8 cellular contexts compared by ENCODE assay signal in genomic region chr2:37344453-37345361, GRCh38. TPM values are rescaled to one million over a fixed set of nuclear protein-coding genes. Genes with fewer than 3 reads are reported as not detected.
DNase-seq lines count a peak whose midpoint lies in the region; ATAC-seq, FAIRE-seq and TF ChIP-seq lines count a peak whose summit lies in the region.

Gene QPCT (plus strand): TSS chr2:37344630. CDS start chr2:37344732, 102 bp downstream.

- intact Hi-C loops in GM12878 (cut with micrococcal nuclease; ENCODE audit: unreplicated experiment): no loop called here

- BruUV-seq in GM12878 (replicated peaks; lab: Mats Ljungman, UMichigan): no TSS peak

- no peak for TF ChIP-seq EP300 in GM12878 (IDR thresholded peaks at IDR 0.05; ENCODE audit: borderline replicate concordance in 1 of 2, control insufficient read depth in 1 of 2, low read depth in 2 of 2, low read length in 2 of 2)

- DNase-seq in DMS79 treated with DMSO at 0.1 percent for 48 hours (lab: John Stamatoyannopoulos, UW) (peak; percentile 62), T-helper 2 cell (peak in 4 of 5 experiments; percentile 26 to 87 (median 46)), GM12878 (ENCODE audit: low read depth, low spot score) (no peak), iPS-NIHi11 (ENCODE audit: low spot score) (peak; percentile 61), GOT3 (lab: John Stamatoyannopoulos, UW) (no peak), MV-4-11 (lab: John Stamatoyannopoulos, UW) (no peak)
- peak; percentile 43 for DNase-seq in stimulated activated CD4-positive, alpha-beta T cell treated with anti-CD3 and anti-CD28 coated beads, Interleukin-12 subunit alpha, Interleukin-12 subunit beta, amount 100 ng/mL, for 4 hours

- H3K9ac ChIP-seq in GM12878 (ENCODE audit: control insufficient read depth, insufficient read depth, low read length): no peak within 1 kb of the TSS

- no peak for TF ChIP-seq POLR2A in GM12878 (IDR thresholded peaks at IDR 0.05; ENCODE audit: low read depth, low read length)

- H3K36me3 ChIP-seq in GM12878 (ENCODE audit: control insufficient read depth in 2 of 2, insufficient read depth in 2 of 2, low read length in 1 of 2): no peaks in the 10 kb centered on the region

- no peak for TF ChIP-seq CTCF in GM12878 (IDR thresholded peaks at IDR 0.05 in 2 of 3, conservative IDR thresholded peaks at IDR 0.05 in 1 of 3; ENCODE audit: control insufficient read depth in 2 of 3, extremely low read depth in 1 of 3, insufficient read depth in 1 of 3, low read depth in 3 of 3, low read length in 3 of 3)

- POLR2A ChIA-PET in GM12878 (lab: Charles Lee): no interaction called here

- SMC1A ChIA-PET in GM12878 (lab: Charles Lee; ENCODE audit: uncharacterized antibody, unreplicated experiment): no interaction called here

- RAD21 ChIA-PET in GM12878 (lab: Charles Lee; ENCODE audit: unreplicated experiment): no interaction called here

- no peak within 1 kb of the TSS for H3K27ac ChIP-seq in GM12878 (ENCODE audit: control insufficient read depth, insufficient read depth)

- CTCF ChIA-PET in GM12878 (lab: Yijun Ruan, JAX): interaction anchor here (1.5 kb wide), 1 partner anchor 51 kb away, joined by 4 read pairs; no protein-coding TSS in a partner anchor

- no peak for FAIRE-seq in GM12878 (lab: Jason Lieb, UNC)

- H2AFZ ChIP-seq in GM12878 (ENCODE audit: control insufficient read depth, low read depth, low read length): peak within 1 kb of the TSS; percentile 39

- no peaks in the 10 kb centered on the region for H3K79me2 ChIP-seq in GM12878 (ENCODE audit: control insufficient read depth, insufficient read depth, low read length)

- in situ Hi-C loops in GM12878 (cut with MboI): no loop called here

- no peaks in the 10 kb centered on the region for H4K20me1 ChIP-seq in GM12878 (ENCODE audit: control insufficient read depth, insufficient read depth)

- H3K4me3 ChIP-seq in GM12878: peak within 1 kb of the TSS; percentile 62

- 6% methylated on average over 73 of the region's 73 CpGs for WGBS in GM12878 (ENCODE audit: insufficient coverage, insufficient replicate concordance, low lambda C conversion rate, missing lambda C conversion rate)

- no peak for TF ChIP-seq RAD21 in GM12878 (IDR thresholded peaks at IDR 0.05; ENCODE audit: insufficient read depth, low read depth, low read length)

- H3K9me3 ChIP-seq in GM12878 (replicated peaks; ENCODE audit: control insufficient read depth, insufficient read depth, low read length): no peaks in the 10 kb centered on the region

- ATAC-seq in HG02885 (IDR thresholded peaks at IDR 0.05; ENCODE audit: poor library complexity, unreplicated experiment) (peak; percentile 68), GM12878 (peak; percentile 74)

- H3K4me1 ChIP-seq in GM12878 (ENCODE audit: control insufficient read depth, insufficient read depth, low read length): peaks cover 7% of the 10 kb centered on the region; the same call in 1 of the 2 replicates

- H3K4me2 ChIP-seq in GM12878 (ENCODE audit: control insufficient read depth, insufficient read depth): peak within 1 kb of the TSS; percentile 94

- peaks cover 9 to 12% of the 10 kb centered on the region in 2 experiments for H3K27me3 ChIP-seq in GM12878 (replicated peaks in 1 of 2; ENCODE audit: control insufficient read depth in 2 of 2, insufficient read depth in 2 of 2, low read length in 1 of 2)

TF ChIP-seq in GM12878, 131 proteins besides CTCF, POLR2A, EP300 and RAD21 (continues in another document):
- TF ChIP-seq ATF2 (IDR thresholded peaks at IDR 0.05; ENCODE audit: low read length): no peak
- no peak for TF ChIP-seq NBN (IDR thresholded peaks at IDR 0.05)
- no peak for TF ChIP-seq SIX5 (IDR thresholded peaks at IDR 0.05; ENCODE audit: low read depth, low read length, severe bottlenecking)
- no peak for TF ChIP-seq RB1 (IDR thresholded peaks at IDR 0.05; ENCODE audit: borderline replicate concordance)
- 0 out of 2 replicates have a peak, but pooled peaks have one; percentile 13 for TF ChIP-seq EED (IDR thresholded peaks at IDR 0.05; ENCODE audit: low read depth)
- TF ChIP-seq E4F1 (IDR thresholded peaks at IDR 0.05; ENCODE audit: borderline replicate concordance, partially characterized antibody): no peak
- no peak for TF ChIP-seq SUPT20H (IDR thresholded peaks at IDR 0.05; ENCODE audit: borderline replicate concordance, control insufficient read depth, low read depth, low read length)
- TF ChIP-seq RELB (IDR thresholded peaks at IDR 0.05; ENCODE audit: low read depth): no peak
- no peak for TF ChIP-seq ELK1 (IDR thresholded peaks at IDR 0.05; ENCODE audit: low read depth, low read length)
- no peak for TF ChIP-seq NFXL1 (IDR thresholded peaks at IDR 0.05; ENCODE audit: borderline replicate concordance)
- TF ChIP-seq DPF2 (IDR thresholded peaks at IDR 0.05): 0 out of 2 replicates have a peak, but pooled peaks have one; percentile 31
- TF ChIP-seq CBX3 (IDR thresholded peaks at IDR 0.05; ENCODE audit: borderline replicate concordance, low read depth): no peak
- TF ChIP-seq RUNX3 (IDR thresholded peaks at IDR 0.05; ENCODE audit: low read length): peak; percentile 19; the same call in 1 of the 2 replicates
- no peak for TF ChIP-seq ZBED1 (IDR thresholded peaks at IDR 0.05; ENCODE audit: borderline replicate concordance)
- TF ChIP-seq MXI1 (IDR thresholded peaks at IDR 0.05; ENCODE audit: low read depth, low read length): no peak

RNA-seq across cellular contexts. Expression of gene QPCT, which starts in this region (rescaled TPM):
- not detected in 2 replicates for total RNA-seq in GM12878 (2013; cell fraction: nucleolus; rRNA removed)
- total RNA-seq in GM12878 (2014; rRNA removed): 0.17 and 0.27 TPM in 2 replicates
- 0.18 TPM in 1 of 2 replicates, not detected in the other for total RNA-seq in GM12878 (2014; rRNA removed; fragmentation: Illumina TruSeq; extraction: Trizol)
- 0.15 and 0.16 TPM in 2 replicates for total RNA-seq in GM12878 (2021)
- 0.20 TPM for polyA plus RNA-seq in GM12878 (2011; ENCODE audit: low read depth)
- 0.14 and 0.52 TPM in 2 replicates for polyA plus RNA-seq in GM12878 (2011; rRNA removed)
- 0.19 and 0.23 TPM in 2 replicates for polyA plus RNA-seq in GM12878 (2011; cell fraction: cytosol; rRNA removed)
- 0.23 and 0.28 TPM in 2 replicates for polyA plus RNA-seq in GM12878 (2011; cell fraction: nucleus; rRNA removed)
- 0.23 and 0.45 TPM in 2 replicates for polyA plus RNA-seq in GM12878 (2012)
- 0.19 TPM in 1 of 2 replicates, not detected in the other for polyA plus RNA-seq in GM12878 (2014; fragmentation: Illumina TruSeq; extraction: Trizol)
- polyA plus RNA-seq in GM12878 (2014; fragmentation: Nextera tagmentation; extraction: Ambion mirVana): under 1 TPM; 0.14 to 0.24 TPM
- not detected in 2 replicates for polyA plus RNA-seq in GM12878 (2014; rRNA removed)
- polyA plus RNA-seq in GM12878 (2016; fragmentation: Nextera tagmentation; extraction: Ambion mirVana): under 1 TPM; 0.24 to 0.86 TPM
- polyA minus RNA-seq in GM12878 (2011; rRNA and poly(A)+ RNA removed): not detected in 2 replicates
- polyA minus RNA-seq in GM12878 (2011; cell fraction: cytosol; rRNA and poly(A)+ RNA removed): not detected in 2 replicates
- 0.57 TPM in 1 of 2 replicates, not detected in the other for polyA minus RNA-seq in GM12878 (2011; cell fraction: nucleus; rRNA and poly(A)+ RNA removed)

Comparison
In these comparisons a context has a peak if more than half of its experiments do, and no peak if none do; other contexts are left out.
1. Peak in ATAC-seq, H3K4me3 ChIP-seq and H3K4me2 ChIP-seq in GM12878; RNA of the gene not detected or under 1 TPM.
2. DNase-seq: peak in DMS79 treated with DMSO at 0.1 percent for 48 hours (single experiment), T-helper 2 cell (4 of 5), iPS-NIHi11 (single experiment) and stimulated activated CD4-positive, alpha-beta T cell treated with anti-CD3 and anti-CD28 coated beads, Interleukin-12 subunit alpha, Interleukin-12 subunit beta, amount 100 ng/mL, for 4 hours (single experiment); none in GM12878 (single experiment), GOT3 (single experiment) and MV-4-11 (single experiment).